In the genomic region with DNA sequence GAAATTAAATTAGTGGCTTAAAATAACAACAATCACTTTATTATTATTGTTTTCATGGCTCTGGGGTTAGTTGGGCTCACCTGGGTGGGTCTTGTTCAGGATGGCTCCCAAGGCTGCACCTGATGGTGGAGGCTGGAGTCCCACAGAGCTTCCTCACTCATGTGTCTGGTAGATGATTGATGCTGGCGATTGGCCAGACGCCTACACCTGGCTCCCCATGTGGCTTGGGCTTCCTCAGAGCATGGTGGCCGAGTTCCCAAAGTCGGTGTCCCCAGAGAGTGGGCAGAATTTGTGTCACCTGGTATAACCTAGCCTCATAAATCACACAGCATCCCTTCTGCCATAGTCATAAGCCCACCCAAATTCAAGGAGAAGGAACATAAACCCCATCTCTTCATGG, we compare ENCODE assay signal across 15 cellular contexts. TPM values are rescaled to one million over a fixed set of nuclear protein-coding genes. Genes with fewer than 3 reads are reported as not detected.
DNase-seq lines count a peak whose midpoint lies in the region; ATAC-seq and TF ChIP-seq lines count a peak whose summit lies in the region.
"Had no signal": no experiment of that assay in that cellular context is flagged by ENCODE, and none has a peak within 500 bp of the region (broad histone marks: within the 10 kb centered on the region; RNA-seq: fewer than 3 reads in every experiment).

No MANE protein-coding gene starts in this region.

- peak overlapping the region; percentile 56; the same call in 1 of the 2 replicates for H2AFZ ChIP-seq in OCI-LY7 (ENCODE audit: low read length)
- H2AFZ ChIP-seq: GM23248 had no signal

- H3K4me2 ChIP-seq in OCI-LY7 (ENCODE audit: low read length): no peak overlapping the region

- TF ChIP-seq CTCF in heart right ventricle (IDR thresholded peaks at IDR 0.05) (no peak), OCI-LY7 (conservative IDR thresholded peaks at IDR 0.05; ENCODE audit: low read length) (no peak)

- no peaks in the 10 kb centered on the region for H3K36me3 ChIP-seq in heart right ventricle
- H3K36me3 ChIP-seq in OCI-LY7 (ENCODE audit: insufficient read depth, low read length): no peaks in the 10 kb centered on the region; the same call in 1 of the 2 replicates

- H3K9me3 ChIP-seq in heart right ventricle: no peaks in the 10 kb centered on the region
- no peaks in the 10 kb centered on the region for H3K9me3 ChIP-seq in OCI-LY7 (ENCODE audit: low read length)

- H3K9me2 ChIP-seq in OCI-LY7 (ENCODE audit: insufficient read depth, low read length): no peaks in the 10 kb centered on the region

- POLR2A ChIA-PET in OCI-LY7 (lab: Charles Lee): interaction anchor here (0.6 to 0.8 kb wide), 2 partner anchors 18 to 88 kb away, joined by 3 to 4 read pairs; partner anchors contain the start of genes C2orf76 and DBI

- no peaks in the 10 kb centered on the region for H3K27me3 ChIP-seq in heart right ventricle

- no peak overlapping the region for H3K27ac ChIP-seq in heart right ventricle
- H3K27ac ChIP-seq in OCI-LY7 (ENCODE audit: low read depth, low read length, poor library complexity, severe bottlenecking): no peak overlapping the region
- H3K27ac ChIP-seq: GM23248 had no signal

- peak; percentile 10 for DNase-seq in NCI-H146 (lab: John Stamatoyannopoulos, UW)
- no peak for DNase-seq in NCI-H146 treated with DMSO at 0.1 percent for 48 hours (lab: John Stamatoyannopoulos, UW; ENCODE audit: unreplicated experiment)
- peak; percentile 53 for DNase-seq in cardiac septum (ENCODE audit: low spot score)
- DNase-seq in heart right ventricle: no peak
- DNase-seq in OCI-LY7 (ENCODE audit: low spot score): no peak
- no peak for DNase-seq in NCI-H345 (lab: John Stamatoyannopoulos, UW)
- DNase-seq in activated gamma-delta T cell (lab: John Stamatoyannopoulos, UW): no peak
- DNase-seq: 8988T; C1 segment of cervical spinal cord; CD4-positive, alpha-beta memory T cell; GM23248 had no signal

- WGBS in heart right ventricle, 2 donors: 89 to 97% methylated on average over 4 of the region's 4 CpGs

- CTCF ChIA-PET in OCI-LY7 (lab: Charles Lee; ENCODE audit: unreplicated experiment): no interaction called here

- no peak overlapping the region for H3K4me3 ChIP-seq in heart right ventricle
- H3K4me3 ChIP-seq in OCI-LY7 (ENCODE audit: low read depth, low read length, poor library complexity, severe bottlenecking): no peak overlapping the region
- H3K4me3 ChIP-seq: GM23248 had no signal

- ATAC-seq in heart right ventricle: no peak
- ATAC-seq in GM21619 (IDR thresholded peaks at IDR 0.05; ENCODE audit: unreplicated experiment): no peak
- ATAC-seq: HCT116, HepG2 had no signal

- no TSS peak for BruUV-seq in OCI-LY7 (replicated peaks; lab: Mats Ljungman, UMichigan)

- H4K20me1 ChIP-seq in OCI-LY7 (ENCODE audit: insufficient read depth, low read length): no peaks in the 10 kb centered on the region

- H3K4me1 ChIP-seq in heart right ventricle (peaks cover 4 to 33% (median 25%) of the 10 kb centered on the region in 9 donors), OCI-LY7 (ENCODE audit: insufficient read depth, low read length, poor library complexity, severe bottlenecking) (peaks cover 35% of the 10 kb centered on the region)

- intact Hi-C loops in cardiac septum (cut with DNase I) (no loop called here), heart right ventricle (cut with DNase I) (no loop called here), OCI-LY7 (cut with micrococcal nuclease; ENCODE audit: unreplicated experiment) (no loop called here)

- H3K79me2 ChIP-seq in OCI-LY7 (ENCODE audit: insufficient read depth, low read depth, low read length): no peaks in the 10 kb centered on the region

RNA-seq across cellular contexts. Expression of gene DBI, which starts 18.2 kb away (rescaled TPM):
- total RNA-seq in cardiac septum (251 TPM), heart right ventricle (100 to 1,000 TPM; 195 to 383 (median 253) TPM), OCI-LY7 (2022) (309 and 338 TPM in 2 replicates)
- 100 to 1,000 TPM; 473 to 502 TPM for polyA plus RNA-seq in heart right ventricle
- 293 and 348 TPM in 2 replicates for total RNA-seq in OCI-LY7 (2014; rRNA removed; shearing (Covaris generic))

RNA-seq across cellular contexts. Expression of gene C2orf76, which starts 18.3 kb away (rescaled TPM):
- 11.7 TPM for total RNA-seq in cardiac septum
- total RNA-seq in heart right ventricle: 1 to 10 TPM; 5.1 to 9.9 (median 8.2) TPM
- 10 to 100 TPM; 11.9 to 12.2 TPM for polyA plus RNA-seq in heart right ventricle
- 14.2 and 15.4 TPM in 2 replicates for total RNA-seq in OCI-LY7 (2014; rRNA removed; shearing (Covaris generic))
- total RNA-seq in OCI-LY7 (2022): 17.7 and 22.5 TPM in 2 replicates

RNA-seq across cellular contexts. Expression of gene TMEM37, which starts 46.7 kb away (rescaled TPM):
- total RNA-seq in cardiac septum: 1.5 TPM
- total RNA-seq in heart right ventricle: 1 to 10 TPM in 8 of 10 donors, under 1 TPM in 2; 0.32 to 4.7 (median 2.2) TPM
- 1 to 10 TPM in 1 of 2 donors, under 1 TPM in 1; 0.78 to 1.2 TPM for polyA plus RNA-seq in heart right ventricle
- not detected in 2 replicates for total RNA-seq in OCI-LY7 (2014; rRNA removed; shearing (Covaris generic))
- not detected in 2 replicates for total RNA-seq in OCI-LY7 (2022)
- total RNA-seq: Daoy, GM23248 had no signal
- polyA plus RNA-seq: CD4-positive, alpha-beta memory T cell had no signal

Comparison
In these comparisons a context has a peak if more than half of its experiments do, and no peak if none do; other contexts are left out.
1. DNase-seq: peak in NCI-H146 (single experiment) and cardiac septum (single experiment); none in NCI-H146 treated with DMSO at 0.1 percent for 48 hours (single experiment), heart right ventricle (0 of 2), OCI-LY7 (single experiment), NCI-H345 (single experiment) and activated gamma-delta T cell (single experiment).